In genomic region chr6:11386323-11386722, GRCh38 we compare ENCODE assay signal across 9 cellular contexts.
A peak's percentile ranks its signal among the peaks of the same experiment; 100 is the strongest.
DNase-seq lines count a peak whose midpoint lies in the region; ATAC-seq and TF ChIP-seq lines count a peak whose summit lies in the region.
"Had no signal": no experiment of that assay in that cellular context is flagged by ENCODE, and none has a peak within 500 bp of the region (broad histone marks: within the 10 kb centered on the region; RNA-seq: fewer than 3 reads in every experiment).

No MANE protein-coding gene starts in this region.

- H3K4me3 Mint-ChIP-seq in activated CD4-positive, alpha-beta T cell treated with anti-CD3 and anti-CD28 coated beads for 36 hours: no peak overlapping the region
- H3K4me3 Mint-ChIP-seq in central memory CD8-positive, alpha-beta T cell: peak overlapping the region; percentile 9
- H3K4me3 Mint-ChIP-seq in progenitor cell of endocrine pancreas (ENCODE audit: low read depth): no peak overlapping the region

- POLR2A ChIA-PET in activated CD4-positive, alpha-beta T cell treated with anti-CD3 and anti-CD28 coated beads for 36 hours (lab: Charles Lee): interaction anchor here (0.6 kb wide), 1 partner anchor 196 kb away, joined by 3 read pairs; no protein-coding TSS in a partner anchor

- no peak overlapping the region for H3K27ac Mint-ChIP-seq in activated CD4-positive, alpha-beta T cell treated with anti-CD3 and anti-CD28 coated beads for 36 hours
- H3K27ac Mint-ChIP-seq in central memory CD8-positive, alpha-beta T cell (ENCODE audit: low read depth): peak overlapping the region; percentile 11
- H3K27ac Mint-ChIP-seq in progenitor cell of endocrine pancreas: no peak overlapping the region

- H3K9me3 Mint-ChIP-seq in activated CD4-positive, alpha-beta T cell treated with anti-CD3 and anti-CD28 coated beads for 36 hours (ENCODE audit: low read depth): no peaks in the 10 kb centered on the region
- H3K9me3 Mint-ChIP-seq in central memory CD8-positive, alpha-beta T cell: no peaks in the 10 kb centered on the region
- no peaks in the 10 kb centered on the region for H3K9me3 Mint-ChIP-seq in progenitor cell of endocrine pancreas (ENCODE audit: low read depth)

- peaks cover 2% of the 10 kb centered on the region for H3K27me3 Mint-ChIP-seq in activated CD4-positive, alpha-beta T cell treated with anti-CD3 and anti-CD28 coated beads for 36 hours
- H3K27me3 Mint-ChIP-seq in central memory CD8-positive, alpha-beta T cell: no peaks in the 10 kb centered on the region
- peaks cover 20% of the 10 kb centered on the region for H3K27me3 Mint-ChIP-seq in progenitor cell of endocrine pancreas

- H3K36me3 Mint-ChIP-seq in activated CD4-positive, alpha-beta T cell treated with anti-CD3 and anti-CD28 coated beads for 36 hours (ENCODE audit: low read depth): peaks cover 1% of the 10 kb centered on the region
- H3K36me3 Mint-ChIP-seq in central memory CD8-positive, alpha-beta T cell (ENCODE audit: insufficient read depth): peaks cover 11% of the 10 kb centered on the region
- no peaks in the 10 kb centered on the region for H3K36me3 Mint-ChIP-seq in progenitor cell of endocrine pancreas (ENCODE audit: insufficient read depth)

- H3K4me1 Mint-ChIP-seq in activated CD4-positive, alpha-beta T cell treated with anti-CD3 and anti-CD28 coated beads for 36 hours: peaks cover 33% of the 10 kb centered on the region
- H3K4me1 Mint-ChIP-seq in central memory CD8-positive, alpha-beta T cell: peaks cover 40% of the 10 kb centered on the region
- H3K4me1 Mint-ChIP-seq in progenitor cell of endocrine pancreas (ENCODE audit: low read depth): no peaks in the 10 kb centered on the region

- CTCF ChIA-PET in activated CD4-positive, alpha-beta T cell treated with anti-CD3 and anti-CD28 coated beads for 36 hours (lab: Charles Lee): no interaction called here

- intact Hi-C loops in activated CD4-positive, alpha-beta T cell treated with anti-CD3 and anti-CD28 coated beads for 36 hours (cut with DNase I, micrococcal nuclease): loop anchor here in 1 of 2 experiments (2.0 kb wide), 1 partner anchor 24 kb away; no protein-coding TSS in a partner anchor

- peak; percentile 21 for ATAC-seq in activated CD4-positive, alpha-beta T cell treated with anti-CD3 and anti-CD28 coated beads for 36 hours
- peak; percentile 70 for ATAC-seq in GM21360 (IDR thresholded peaks at IDR 0.05; ENCODE audit: unreplicated experiment)
- ATAC-seq in HG03103 (IDR thresholded peaks at IDR 0.05; ENCODE audit: low read depth, unreplicated experiment): peak; percentile 69
- ATAC-seq in central memory CD8-positive, alpha-beta T cell (replicated peaks; ENCODE audit: extremely low read depth, poor library complexity, severe bottlenecking): no peak
- ATAC-seq: upper lobe of right lung had no signal

- TF ChIP-seq CTCF in progenitor cell of endocrine pancreas (IDR thresholded peaks at IDR 0.05; ENCODE audit: unreplicated experiment): no peak

- DNase-seq in activated CD4-positive, alpha-beta T cell treated with anti-CD3 and anti-CD28 coated beads for 36 hours: no peak
- no peak for DNase-seq in activated CD4-positive, alpha-beta T cell treated with anti-CD3 and anti-CD28 coated beads for 1 hour
- no peak for DNase-seq in central memory CD8-positive, alpha-beta T cell (ENCODE audit: low spot score in 2 of 2)
- DNase-seq in progenitor cell of endocrine pancreas (ENCODE audit: low spot score, unreplicated experiment) (no peak), SW 1271 (lab: John Stamatoyannopoulos, UW) (no peak), hypothalamus (lab: John Stamatoyannopoulos, UW) (no peak)
- DNase-seq: upper lobe of right lung had no signal
